18 cellular contexts compared by ENCODE assay signal in the genomic region with DNA sequence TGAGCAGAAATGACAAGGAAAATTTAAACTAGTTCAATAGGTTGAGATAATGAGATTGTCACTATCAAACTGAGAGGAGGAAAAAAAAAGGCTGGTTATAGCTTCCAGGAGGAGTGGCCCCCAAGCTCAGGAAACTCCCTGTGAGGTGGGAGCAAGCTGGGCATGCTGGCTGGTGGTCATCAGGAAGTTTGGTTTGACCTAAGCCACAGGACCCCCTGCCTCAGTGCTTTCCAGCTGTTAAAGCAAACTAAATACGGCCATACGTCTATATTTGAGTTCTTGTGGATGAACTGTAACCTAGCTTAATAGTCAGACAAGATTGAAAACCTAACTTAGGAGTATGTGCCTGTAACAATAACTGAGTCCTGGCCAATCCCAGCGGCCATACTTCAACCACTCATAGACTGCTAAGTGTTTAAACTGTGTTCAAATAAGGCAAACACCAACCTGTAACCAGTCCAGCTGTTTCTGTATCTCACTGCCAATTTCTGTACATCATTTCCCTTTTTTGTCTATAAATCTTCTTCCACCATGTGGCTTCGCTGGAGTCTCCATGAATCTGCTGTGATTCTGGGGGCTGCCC. TPM values are rescaled to one million over a fixed set of nuclear protein-coding genes. Genes with fewer than 3 reads are reported as not detected.
A peak's percentile ranks its signal among the peaks of the same experiment; 100 is the strongest.
DNase-seq lines count a peak whose midpoint lies in the region; ATAC-seq and TF ChIP-seq lines count a peak whose summit lies in the region.
"Had no signal": no experiment of that assay in that cellular context is flagged by ENCODE, and none has a peak within 500 bp of the region (broad histone marks: within the 10 kb centered on the region; RNA-seq: fewer than 3 reads in every experiment).

No MANE protein-coding gene starts in this region.

- no peak for ATAC-seq in GM18519 (IDR thresholded peaks at IDR 0.05; ENCODE audit: low FRiP score, unreplicated experiment)
- ATAC-seq in HG03025 (IDR thresholded peaks at IDR 0.05; ENCODE audit: low FRiP score, unreplicated experiment): no peak

- no peaks in the 10 kb centered on the region for H3K36me3 ChIP-seq in HUES64 (ENCODE audit: insufficient read depth, low read length)
- H3K36me3 ChIP-seq in neural progenitor cell: no peaks in the 10 kb centered on the region
- H3K36me3 ChIP-seq: SJSA1 had no signal

- WGBS in HUES64: 88% methylated on average over 4 of the region's 4 CpGs

- H3K9ac ChIP-seq in HUES64 (ENCODE audit: low read depth, low read length): no peak overlapping the region
- no peak overlapping the region for H3K9ac ChIP-seq in neural progenitor cell
- H3K9ac ChIP-seq: BLaER1 had no signal

- H3F3A ChIP-seq in neural progenitor cell (ENCODE audit: low read depth): peaks cover 32% of the 10 kb centered on the region

- H3K79me2 ChIP-seq in neural progenitor cell (ENCODE audit: low read depth): no peaks in the 10 kb centered on the region

- H3K4me1 ChIP-seq in HUES64 (ENCODE audit: insufficient read depth, low read length): peaks cover 20% of the 10 kb centered on the region
- H3K4me1 ChIP-seq in neural progenitor cell: peaks cover 31% of the 10 kb centered on the region

- H3K27me3 ChIP-seq in HUES64 (ENCODE audit: insufficient read depth, low read length) (no peaks in the 10 kb centered on the region), neural progenitor cell (no peaks in the 10 kb centered on the region)
- H3K27me3 ChIP-seq: BLaER1, SJSA1 had no signal

- H4K20me1 ChIP-seq in neural progenitor cell (ENCODE audit: low read depth): no peaks in the 10 kb centered on the region
- H4K20me1 ChIP-seq: BLaER1 had no signal

- H3K4me3 Mint-ChIP-seq in brain: peak overlapping the region in 1 of 5 experiments; percentile 43
- H3K4me3 Mint-ChIP-seq in neural progenitor cell: no peak overlapping the region
- H3K4me3 Mint-ChIP-seq: IgD-negative memory B cell had no signal

- peak overlapping the region in 3 of 5 experiments; percentile 27 to 72 (median 67) for H3K27ac Mint-ChIP-seq in brain
- peak overlapping the region; percentile 96 for H3K27ac Mint-ChIP-seq in neural progenitor cell
- H3K27ac Mint-ChIP-seq: IgD-negative memory B cell had no signal

- H3K9me3 Mint-ChIP-seq in brain: peaks cover 0 to 7% (median 3%) of the 10 kb centered on the region in 5 experiments
- peaks cover 14% of the 10 kb centered on the region for H3K9me3 Mint-ChIP-seq in neural progenitor cell

- H3K4me2 ChIP-seq in neural progenitor cell: peak overlapping the region; percentile 67
- H3K4me2 ChIP-seq: BLaER1 had no signal

- H3K4me3 ChIP-seq in HUES64 (ENCODE audit: low read length): no peak overlapping the region
- H3K4me3 ChIP-seq in neural progenitor cell: peak overlapping the region; percentile 29
- H3K4me3 ChIP-seq: BLaER1, SJSA1 had no signal

- no peak overlapping the region for H2AFZ ChIP-seq in neural progenitor cell (replicated peaks)

- peaks cover 8% of the 10 kb centered on the region for H3K27me3 Mint-ChIP-seq in brain
- peaks cover 3% of the 10 kb centered on the region for H3K27me3 Mint-ChIP-seq in neural progenitor cell (ENCODE audit: insufficient read depth, low read depth)
- H3K27me3 Mint-ChIP-seq: IgD-negative memory B cell had no signal

- H3K9me3 ChIP-seq in HUES64 (ENCODE audit: insufficient read depth, low read depth, low read length) (peaks cover 30% of the 10 kb centered on the region), neural progenitor cell (ENCODE audit: low read depth) (no peaks in the 10 kb centered on the region)
- H3K9me3 ChIP-seq: SJSA1 had no signal

- no peaks in the 10 kb centered on the region for H3K36me3 Mint-ChIP-seq in brain
- no peaks in the 10 kb centered on the region for H3K36me3 Mint-ChIP-seq in neural progenitor cell

- DNase-seq in neural progenitor cell (ENCODE audit: low spot score): no peak
- DNase-seq in globus pallidus (ENCODE audit: low spot score): no peak
- no peak for DNase-seq in GM03348 (ENCODE audit: low spot score)
- DNase-seq: GDM1, Kasumi-1, MM.1S, NCI-H1105 treated with DMSO at 0.1 percent for 48 hours, NCI-H187 treated with DMSO at 0.1 percent for 48 hours, NCI-H2171, NCI-H446 had no signal

- TF ChIP-seq CTCF in C4-2B (conservative IDR thresholded peaks at IDR 0.05) (no peak), brain (conservative IDR thresholded peaks at IDR 0.05) (no peak), neural progenitor cell (IDR thresholded peaks at IDR 0.05) (no peak)

- H3K27ac ChIP-seq in C4-2B (peak overlapping the region; percentile 40; the same call in 1 of the 2 replicates), HUES64 (ENCODE audit: low read depth, low read length) (peak overlapping the region; percentile 85; the same call in 1 of the 2 replicates), neural progenitor cell (peak overlapping the region; percentile 89)
- H3K27ac ChIP-seq: BLaER1, SJSA1 had no signal

- peaks cover 11% of the 10 kb centered on the region for H3K4me1 Mint-ChIP-seq in brain
- peaks cover 27% of the 10 kb centered on the region for H3K4me1 Mint-ChIP-seq in neural progenitor cell
- H3K4me1 Mint-ChIP-seq: IgD-negative memory B cell had no signal

RNA-seq across cellular contexts. Expression of a gene that starts 24.6 kb away (rescaled TPM):
- 13.8 TPM for polyA plus RNA-seq in HUES64 (2013, experiment 1 of 2)
- 12.9 TPM for polyA plus RNA-seq in HUES64 (2013, experiment 2 of 2)
- 4.5 TPM for polyA plus RNA-seq in brain (ENCODE audit: insufficient read depth, low read depth, low replicate concordance)
- total RNA-seq in neural progenitor cell (ENCODE audit: low replicate concordance): 13.9 and 17.3 TPM in 2 replicates

RNA-seq across cellular contexts. Expression of a gene that starts 52.0 kb away (rescaled TPM):
- polyA plus RNA-seq in HUES64 (2013, experiment 1 of 2): 29.6 TPM
- polyA plus RNA-seq in HUES64 (2013, experiment 2 of 2): 32.2 TPM
- 119 TPM for polyA plus RNA-seq in brain (ENCODE audit: insufficient read depth, low read depth, low replicate concordance)
- total RNA-seq in neural progenitor cell (ENCODE audit: low replicate concordance): 50.6 and 123 TPM in 2 replicates
